ENCODE assay signal across 25 cellular contexts in genomic region chr4:3435684-3435956, GRCh38. TPM values are rescaled to one million over a fixed set of nuclear protein-coding genes. Genes with fewer than 3 reads are reported as not detected.
"Had no signal": no experiment of that assay in that cellular context is flagged by ENCODE, and none has a peak within 500 bp of the region (broad histone marks: within the 10 kb centered on the region; RNA-seq: fewer than 3 reads in every experiment).

No MANE protein-coding gene starts in this region.

- DNase-seq: hippocampal formation; left colon; naive B cell; retina; spleen; stimulated activated CD4-positive, alpha-beta T cell treated with anti-CD3 and anti-CD28 coated beads, Interleukin-15, amount 100 ng/mL, for 24 hours; stimulated activated CD4-positive, alpha-beta T cell treated with anti-CD3 and anti-CD28 coated beads, Interleukin-1b, Interleukin-23, amount 100 ng/mL, for 48 hours; stimulated activated CD4-positive, alpha-beta T cell treated with anti-CD3 and anti-CD28 coated beads, Interleukin-4, amount 100 ng/mL, for 4 hours; stimulated activated naive CD4-positive, alpha-beta T cell; stomach; substantia nigra; transverse colon had no signal

- H3K27me3 Mint-ChIP-seq: naive B cell had no signal

- H3K27ac ChIP-seq: heart left ventricle, psoas muscle, right lobe of liver, spleen, stomach, thoracic aorta, transverse colon had no signal

- H3K4me1 ChIP-seq: heart left ventricle, right lobe of liver, spleen had no signal

- H3K36me3 ChIP-seq: thoracic aorta, transverse colon had no signal

- H3K27ac Mint-ChIP-seq: nephron had no signal

- H3K27me3 ChIP-seq: heart left ventricle, right lobe of liver, spleen, stomach, transverse colon had no signal

- H3K4me3 Mint-ChIP-seq: dendritic cell treated with granulocyte-macrophage colony-stimulating factor and Interleukin-4, amounts not matched to agents 40 ng/mL and 50 ng/mL, for 4 days; naive B cell; nephron had no signal

- H3K4me3 ChIP-seq: heart left ventricle, lung, psoas muscle, right lobe of liver, spleen, stomach, thoracic aorta, transverse colon had no signal

- ATAC-seq: heart left ventricle, left colon, left ventricle myocardium superior, psoas muscle, right lobe of liver had no signal

- H3K9me3 Mint-ChIP-seq: dendritic cell treated with granulocyte-macrophage colony-stimulating factor and Interleukin-4, amounts not matched to agents 40 ng/mL and 50 ng/mL, for 4 days; naive B cell; nephron had no signal

- H3K36me3 Mint-ChIP-seq: naive B cell had no signal

- H3K9me3 ChIP-seq: heart left ventricle, psoas muscle, right lobe of liver, spleen, stomach, thoracic aorta, transverse colon had no signal

RNA-seq across cellular contexts. Expression of gene HGFAC, which starts 6.1 kb away (rescaled TPM):
- total RNA-seq: kidney epithelial cell, left colon, osteoblast, stomach, transverse colon, ureter had no signal
- polyA plus RNA-seq: fibroblast of lung had no signal

RNA-seq across cellular contexts. Expression of gene DOK7, which starts 27.5 kb away (rescaled TPM):
- total RNA-seq: glomerular endothelial cell, osteoblast had no signal
- polyA plus RNA-seq: fibroblast of lung had no signal
